32 cellular contexts compared by ENCODE assay signal in the genomic region with DNA sequence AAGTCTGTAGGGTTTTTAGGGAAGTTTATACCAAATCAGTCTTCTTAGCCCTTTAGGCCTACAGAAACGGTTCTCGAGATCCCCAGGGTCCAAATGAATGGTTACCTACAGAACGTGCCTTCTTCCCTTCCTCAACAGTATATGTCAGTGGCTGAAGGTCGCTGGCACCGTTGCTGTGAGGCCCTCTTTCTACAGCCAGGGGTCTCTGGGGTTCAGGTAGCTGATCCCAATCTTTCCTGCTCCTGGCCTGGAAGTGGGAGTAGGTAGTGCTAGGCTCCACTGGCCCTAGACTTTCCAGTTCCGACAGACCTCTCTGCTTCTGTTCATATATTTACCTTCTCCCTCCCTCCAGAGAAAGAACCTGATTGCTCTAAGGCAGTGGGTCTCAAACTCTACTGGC.
"Had no signal": no experiment of that assay in that cellular context is flagged by ENCODE, and none has a peak within 500 bp of the region (broad histone marks: within the 10 kb centered on the region; RNA-seq: fewer than 3 reads in every experiment).

No MANE protein-coding gene starts in this region.

- ATAC-seq: left cardiac atrium; left lobe of liver; left ventricle myocardium superior; lower lobe of right lung; natural killer cell; right cardiac atrium; stimulated activated effector memory CD8-positive, alpha-beta T cell treated with anti-CD3 and anti-CD28 coated beads, Interleukin-12 subunit alpha, Interleukin-12 subunit beta, amount 100 ng/mL, for 72 hours had no signal

- H3K9me3 Mint-ChIP-seq: natural killer cell; stimulated activated naive CD8-positive, alpha-beta T cell treated with anti-CD3 and anti-CD28 coated beads, Interleukin-15, Interleukin-2, amounts not matched to agents 100 ng/mL and 50 ng/mL, for 24 hours had no signal

- H3K4me3 ChIP-seq: hepatocyte, lower lobe of right lung, neural progenitor cell, ovary, prostate gland, sigmoid colon, spleen, suprapubic skin, thoracic aorta, tibial artery, uterus had no signal

- H3K27me3 ChIP-seq: hepatocyte, neural progenitor cell, ovary, sigmoid colon, suprapubic skin, uterus had no signal

- H3K4me1 Mint-ChIP-seq: natural killer cell; stimulated activated effector memory CD8-positive, alpha-beta T cell treated with anti-CD3 and anti-CD28 coated beads, Interleukin-12 subunit alpha, Interleukin-12 subunit beta, amount 100 ng/mL, for 72 hours had no signal

- H3K9ac ChIP-seq: neural progenitor cell had no signal

- H3K79me2 ChIP-seq: hepatocyte had no signal

- H3K9me3 ChIP-seq: lower lobe of right lung, neutrophil, ovary, prostate gland, sigmoid colon, suprapubic skin, thoracic aorta, tibial artery, uterus had no signal

- H3K4me2 ChIP-seq: hepatocyte, neural progenitor cell had no signal

- DNase-seq: kidney glomerular epithelial cell; left cardiac atrium; left ventricle myocardium superior; lower lobe of right lung; mammary epithelial cell; mesenchymal stem cell; naive B cell; natural killer cell; nephron progenitor cell; occipital lobe; ovary; retina; right cardiac atrium; sigmoid colon; small intestine; spleen; stimulated activated CD4-positive, alpha-beta T cell treated with anti-CD3 and anti-CD28 coated beads, Interleukin-4, amount 100 ng/mL, for 24 hours; stimulated activated naive CD4-positive, alpha-beta T cell; tibial artery; trophoblast cell; uterus had no signal

- H3K4me3 Mint-ChIP-seq: mesothelial cell of epicardium; naive B cell; natural killer cell; nephron progenitor cell; neural progenitor cell; stimulated activated effector memory CD8-positive, alpha-beta T cell treated with anti-CD3 and anti-CD28 coated beads, Interleukin-12 subunit alpha, Interleukin-12 subunit beta, amount 100 ng/mL, for 72 hours; stimulated activated naive CD8-positive, alpha-beta T cell treated with anti-CD3 and anti-CD28 coated beads, Interleukin-15, Interleukin-2, amounts not matched to agents 100 ng/mL and 50 ng/mL, for 24 hours had no signal

- FAIRE-seq: keratinocyte, small intestine had no signal

- H3K27ac ChIP-seq: hepatocyte, lower lobe of right lung, neural progenitor cell, neutrophil, ovary, prostate gland, sigmoid colon, spleen, suprapubic skin, thoracic aorta, tibial artery, uterus had no signal

- H3K36me3 Mint-ChIP-seq: mesothelial cell of epicardium; natural killer cell; neural progenitor cell; stimulated activated effector memory CD8-positive, alpha-beta T cell treated with anti-CD3 and anti-CD28 coated beads, Interleukin-12 subunit alpha, Interleukin-12 subunit beta, amount 100 ng/mL, for 72 hours had no signal

- H3K27ac Mint-ChIP-seq: mesothelial cell of epicardium; naive B cell; natural killer cell; nephron progenitor cell; neural progenitor cell; stimulated activated effector memory CD8-positive, alpha-beta T cell treated with anti-CD3 and anti-CD28 coated beads, Interleukin-12 subunit alpha, Interleukin-12 subunit beta, amount 100 ng/mL, for 72 hours; stimulated activated naive CD8-positive, alpha-beta T cell treated with anti-CD3 and anti-CD28 coated beads, Interleukin-15, Interleukin-2, amounts not matched to agents 100 ng/mL and 50 ng/mL, for 24 hours had no signal

- H3K4me1 ChIP-seq: lower lobe of right lung, prostate gland, sigmoid colon, spleen, uterus had no signal

- H3K36me3 ChIP-seq: lower lobe of right lung, neural progenitor cell, neutrophil, ovary, prostate gland, sigmoid colon, spleen, suprapubic skin, thoracic aorta, tibial artery, uterus had no signal

- H2AFZ ChIP-seq: hepatocyte, neural progenitor cell had no signal
